Comparison of ENCODE assay signal across 1 cellular context in the genomic region with DNA sequence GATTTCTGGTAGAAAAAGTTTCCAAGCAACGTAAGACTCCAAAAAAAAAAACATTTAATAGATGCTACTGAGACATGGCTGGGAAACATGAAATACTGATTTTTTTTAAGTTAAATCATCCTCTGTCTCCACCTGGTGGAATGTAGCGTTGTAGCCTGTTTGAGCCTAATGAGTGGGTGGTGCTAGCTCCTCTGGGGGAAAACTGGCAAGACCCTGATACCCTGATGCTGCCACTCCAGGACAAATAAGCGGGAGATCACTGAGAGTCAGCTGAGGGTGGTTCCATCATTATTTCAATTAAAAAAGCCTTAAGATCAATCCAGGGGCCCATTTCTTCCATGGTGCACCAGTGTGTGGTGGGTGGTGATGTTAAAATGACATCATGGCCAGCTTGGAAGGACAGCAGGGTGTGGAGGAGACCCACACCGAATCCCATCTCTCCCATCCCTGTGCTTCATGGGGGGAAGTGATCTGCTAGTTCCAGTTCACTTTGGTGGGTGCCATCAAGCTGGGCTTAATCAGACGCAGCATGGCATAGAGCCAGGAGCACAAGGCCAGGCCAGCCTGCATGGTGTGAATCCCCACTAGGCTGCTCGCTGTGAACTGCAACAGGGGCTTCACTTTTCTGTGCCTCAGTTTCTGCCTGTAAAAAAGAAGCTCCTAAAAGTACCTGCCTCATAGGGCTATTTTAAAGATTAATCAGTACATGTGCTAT.
A peak's percentile ranks its signal among the peaks of the same experiment; 100 is the strongest.
TF ChIP-seq lines count a peak whose summit lies in the region.

No MANE protein-coding gene starts in this region.

TF ChIP-seq in HepG2, 621 proteins besides CTCF, POLR2A, EP300 and RAD21:
- no peak for TF ChIP-seq ZNF451 (CRISPR knock-in tag; IDR thresholded peaks at IDR 0.05)
- TF ChIP-seq HOXA3 (CRISPR knock-in tag; IDR thresholded peaks at IDR 0.05): no peak
- TF ChIP-seq, protein P1, sequence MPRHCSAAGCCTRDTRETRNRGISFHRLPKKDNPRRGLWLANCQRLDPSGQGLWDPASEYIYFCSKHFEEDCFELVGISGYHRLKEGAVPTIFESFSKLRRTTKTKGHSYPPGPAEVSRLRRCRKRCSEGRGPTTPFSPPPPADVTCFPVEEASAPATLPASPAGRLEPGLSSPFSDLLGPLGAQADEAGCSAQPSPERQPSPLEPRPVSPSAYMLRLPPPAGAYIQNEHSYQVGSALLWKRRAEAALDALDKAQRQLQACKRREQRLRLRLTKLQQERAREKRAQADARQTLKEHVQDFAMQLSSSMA (CRISPR knock-in tag; IDR thresholded peaks at IDR 0.05): no peak
- TF ChIP-seq HNRNPUL1 (IDR thresholded peaks at IDR 0.05; ENCODE audit: low read depth, low read length): no peak
- TF ChIP-seq ZNF614 (CRISPR knock-in tag; IDR thresholded peaks at IDR 0.05; ENCODE audit: borderline replicate concordance): no peak
- no peak for TF ChIP-seq ZNF790 (CRISPR knock-in tag; IDR thresholded peaks at IDR 0.05; ENCODE audit: borderline replicate concordance)
- TF ChIP-seq, protein P2, sequence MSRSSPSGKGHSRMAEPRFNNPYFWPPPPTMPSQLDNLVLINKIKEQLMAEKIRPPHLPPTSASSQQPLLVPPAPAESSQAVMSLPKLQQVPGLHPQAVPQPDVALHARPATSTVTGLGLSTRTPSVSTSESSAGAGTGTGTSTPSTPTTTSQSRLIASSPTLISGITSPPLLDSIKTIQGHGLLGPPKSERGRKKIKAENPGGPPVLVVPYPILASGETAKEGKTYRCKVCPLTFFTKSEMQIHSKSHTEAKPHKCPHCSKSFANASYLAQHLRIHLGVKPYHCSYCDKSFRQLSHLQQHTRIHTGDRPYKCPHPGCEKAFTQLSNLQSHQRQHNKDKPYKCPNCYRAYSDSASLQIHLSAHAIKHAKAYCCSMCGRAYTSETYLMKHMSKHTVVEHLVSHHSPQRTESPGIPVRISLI (CRISPR knock-in tag; IDR thresholded peaks at IDR 0.05; ENCODE audit: borderline replicate concordance): 0 out of 2 replicates have a peak, but pooled peaks have one; percentile 50
- no peak for TF ChIP-seq MTA3 (CRISPR knock-in tag; IDR thresholded peaks at IDR 0.05)
- TF ChIP-seq HHEX (CRISPR knock-in tag; IDR thresholded peaks at IDR 0.05): no peak
- no peak for TF ChIP-seq ZNF709 (CRISPR knock-in tag; IDR thresholded peaks at IDR 0.05)
- TF ChIP-seq, protein P3, sequence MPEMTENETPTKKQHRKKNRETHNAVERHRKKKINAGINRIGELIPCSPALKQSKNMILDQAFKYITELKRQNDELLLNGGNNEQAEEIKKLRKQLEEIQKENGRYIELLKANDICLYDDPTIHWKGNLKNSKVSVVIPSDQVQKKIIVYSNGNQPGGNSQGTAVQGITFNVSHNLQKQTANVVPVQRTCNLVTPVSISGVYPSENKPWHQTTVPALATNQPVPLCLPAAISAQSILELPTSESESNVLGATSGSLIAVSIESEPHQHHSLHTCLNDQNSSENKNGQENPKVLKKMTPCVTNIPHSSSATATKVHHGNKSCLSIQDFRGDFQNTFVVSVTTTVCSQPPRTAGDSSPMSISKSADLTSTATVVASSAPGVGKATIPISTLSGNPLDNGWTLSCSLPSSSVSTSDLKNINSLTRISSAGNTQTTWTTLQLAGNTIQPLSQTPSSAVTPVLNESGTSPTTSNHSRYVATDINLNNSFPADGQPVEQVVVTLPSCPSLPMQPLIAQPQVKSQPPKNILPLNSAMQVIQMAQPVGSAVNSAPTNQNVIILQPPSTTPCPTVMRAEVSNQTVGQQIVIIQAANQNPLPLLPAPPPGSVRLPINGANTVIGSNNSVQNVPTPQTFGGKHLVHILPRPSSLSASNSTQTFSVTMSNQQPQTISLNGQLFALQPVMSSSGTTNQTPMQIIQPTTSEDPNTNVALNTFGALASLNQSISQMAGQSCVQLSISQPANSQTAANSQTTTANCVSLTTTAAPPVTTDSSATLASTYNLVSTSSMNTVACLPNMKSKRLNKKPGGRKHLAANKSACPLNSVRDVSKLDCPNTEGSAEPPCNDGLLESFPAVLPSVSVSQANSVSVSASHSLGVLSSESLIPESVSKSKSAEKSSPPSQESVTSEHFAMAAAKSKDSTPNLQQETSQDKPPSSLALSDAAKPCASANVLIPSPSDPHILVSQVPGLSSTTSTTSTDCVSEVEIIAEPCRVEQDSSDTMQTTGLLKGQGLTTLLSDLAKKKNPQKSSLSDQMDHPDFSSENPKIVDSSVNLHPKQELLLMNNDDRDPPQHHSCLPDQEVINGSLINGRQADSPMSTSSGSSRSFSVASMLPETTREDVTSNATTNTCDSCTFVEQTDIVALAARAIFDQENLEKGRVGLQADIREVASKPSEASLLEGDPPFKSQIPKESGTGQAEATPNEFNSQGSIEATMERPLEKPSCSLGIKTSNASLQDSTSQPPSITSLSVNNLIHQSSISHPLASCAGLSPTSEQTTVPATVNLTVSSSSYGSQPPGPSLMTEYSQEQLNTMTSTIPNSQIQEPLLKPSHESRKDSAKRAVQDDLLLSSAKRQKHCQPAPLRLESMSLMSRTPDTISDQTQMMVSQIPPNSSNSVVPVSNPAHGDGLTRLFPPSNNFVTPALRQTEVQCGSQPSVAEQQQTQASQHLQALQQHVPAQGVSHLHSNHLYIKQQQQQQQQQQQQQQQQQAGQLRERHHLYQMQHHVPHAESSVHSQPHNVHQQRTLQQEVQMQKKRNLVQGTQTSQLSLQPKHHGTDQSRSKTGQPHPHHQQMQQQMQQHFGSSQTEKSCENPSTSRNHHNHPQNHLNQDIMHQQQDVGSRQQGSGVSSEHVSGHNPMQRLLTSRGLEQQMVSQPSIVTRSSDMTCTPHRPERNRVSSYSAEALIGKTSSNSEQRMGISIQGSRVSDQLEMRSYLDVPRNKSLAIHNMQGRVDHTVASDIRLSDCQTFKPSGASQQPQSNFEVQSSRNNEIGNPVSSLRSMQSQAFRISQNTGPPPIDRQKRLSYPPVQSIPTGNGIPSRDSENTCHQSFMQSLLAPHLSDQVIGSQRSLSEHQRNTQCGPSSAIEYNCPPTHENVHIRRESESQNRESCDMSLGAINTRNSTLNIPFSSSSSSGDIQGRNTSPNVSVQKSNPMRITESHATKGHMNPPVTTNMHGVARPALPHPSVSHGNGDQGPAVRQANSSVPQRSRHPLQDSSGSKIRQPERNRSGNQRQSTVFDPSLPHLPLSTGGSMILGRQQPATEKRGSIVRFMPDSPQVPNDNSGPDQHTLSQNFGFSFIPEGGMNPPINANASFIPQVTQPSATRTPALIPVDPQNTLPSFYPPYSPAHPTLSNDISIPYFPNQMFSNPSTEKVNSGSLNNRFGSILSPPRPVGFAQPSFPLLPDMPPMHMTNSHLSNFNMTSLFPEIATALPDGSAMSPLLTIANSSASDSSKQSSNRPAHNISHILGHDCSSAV (CRISPR knock-in tag; IDR thresholded peaks at IDR 0.05; ENCODE audit: borderline replicate concordance): no peak
- no peak for TF ChIP-seq PCBP2 (optimal IDR thresholded peaks at IDR 0.05; ENCODE audit: low read depth, low read length, poor library complexity, severe bottlenecking)
- no peak for TF ChIP-seq CREM (IDR thresholded peaks at IDR 0.05)
- TF ChIP-seq CREM (CRISPR knock-in tag; IDR thresholded peaks at IDR 0.05): no peak
- 0 out of 2 replicates have a peak, but pooled peaks have one; percentile 7 for TF ChIP-seq ATF7 (IDR thresholded peaks at IDR 0.05)
- TF ChIP-seq ATF7 (CRISPR knock-in tag; IDR thresholded peaks at IDR 0.05): no peak
- TF ChIP-seq SMC3 (IDR thresholded peaks at IDR 0.05; ENCODE audit: low read length): peak; percentile 68
- TF ChIP-seq, protein P4, sequence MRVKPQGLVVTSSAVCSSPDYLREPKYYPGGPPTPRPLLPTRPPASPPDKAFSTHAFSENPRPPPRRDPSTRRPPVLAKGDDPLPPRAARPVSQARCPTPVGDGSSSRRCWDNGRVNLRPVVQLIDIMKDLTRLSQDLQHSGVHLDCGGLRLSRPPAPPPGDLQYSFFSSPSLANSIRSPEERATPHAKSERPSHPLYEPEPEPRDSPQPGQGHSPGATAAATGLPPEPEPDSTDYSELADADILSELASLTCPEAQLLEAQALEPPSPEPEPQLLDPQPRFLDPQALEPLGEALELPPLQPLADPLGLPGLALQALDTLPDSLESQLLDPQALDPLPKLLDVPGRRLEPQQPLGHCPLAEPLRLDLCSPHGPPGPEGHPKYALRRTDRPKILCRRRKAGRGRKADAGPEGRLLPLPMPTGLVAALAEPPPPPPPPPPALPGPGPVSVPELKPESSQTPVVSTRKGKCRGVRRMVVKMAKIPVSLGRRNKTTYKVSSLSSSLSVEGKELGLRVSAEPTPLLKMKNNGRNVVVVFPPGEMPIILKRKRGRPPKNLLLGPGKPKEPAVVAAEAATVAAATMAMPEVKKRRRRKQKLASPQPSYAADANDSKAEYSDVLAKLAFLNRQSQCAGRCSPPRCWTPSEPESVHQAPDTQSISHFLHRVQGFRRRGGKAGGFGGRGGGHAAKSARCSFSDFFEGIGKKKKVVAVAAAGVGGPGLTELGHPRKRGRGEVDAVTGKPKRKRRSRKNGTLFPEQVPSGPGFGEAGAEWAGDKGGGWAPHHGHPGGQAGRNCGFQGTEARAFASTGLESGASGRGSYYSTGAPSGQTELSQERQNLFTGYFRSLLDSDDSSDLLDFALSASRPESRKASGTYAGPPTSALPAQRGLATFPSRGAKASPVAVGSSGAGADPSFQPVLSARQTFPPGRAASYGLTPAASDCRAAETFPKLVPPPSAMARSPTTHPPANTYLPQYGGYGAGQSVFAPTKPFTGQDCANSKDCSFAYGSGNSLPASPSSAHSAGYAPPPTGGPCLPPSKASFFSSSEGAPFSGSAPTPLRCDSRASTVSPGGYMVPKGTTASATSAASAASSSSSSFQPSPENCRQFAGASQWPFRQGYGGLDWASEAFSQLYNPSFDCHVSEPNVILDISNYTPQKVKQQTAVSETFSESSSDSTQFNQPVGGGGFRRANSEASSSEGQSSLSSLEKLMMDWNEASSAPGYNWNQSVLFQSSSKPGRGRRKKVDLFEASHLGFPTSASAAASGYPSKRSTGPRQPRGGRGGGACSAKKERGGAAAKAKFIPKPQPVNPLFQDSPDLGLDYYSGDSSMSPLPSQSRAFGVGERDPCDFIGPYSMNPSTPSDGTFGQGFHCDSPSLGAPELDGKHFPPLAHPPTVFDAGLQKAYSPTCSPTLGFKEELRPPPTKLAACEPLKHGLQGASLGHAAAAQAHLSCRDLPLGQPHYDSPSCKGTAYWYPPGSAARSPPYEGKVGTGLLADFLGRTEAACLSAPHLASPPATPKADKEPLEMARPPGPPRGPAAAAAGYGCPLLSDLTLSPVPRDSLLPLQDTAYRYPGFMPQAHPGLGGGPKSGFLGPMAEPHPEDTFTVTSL (CRISPR knock-in tag; IDR thresholded peaks at IDR 0.05; ENCODE audit: borderline replicate concordance): no peak
- no peak for TF ChIP-seq ZSCAN31 (CRISPR knock-in tag; IDR thresholded peaks at IDR 0.05; ENCODE audit: low read depth)
- TF ChIP-seq, protein P5, sequence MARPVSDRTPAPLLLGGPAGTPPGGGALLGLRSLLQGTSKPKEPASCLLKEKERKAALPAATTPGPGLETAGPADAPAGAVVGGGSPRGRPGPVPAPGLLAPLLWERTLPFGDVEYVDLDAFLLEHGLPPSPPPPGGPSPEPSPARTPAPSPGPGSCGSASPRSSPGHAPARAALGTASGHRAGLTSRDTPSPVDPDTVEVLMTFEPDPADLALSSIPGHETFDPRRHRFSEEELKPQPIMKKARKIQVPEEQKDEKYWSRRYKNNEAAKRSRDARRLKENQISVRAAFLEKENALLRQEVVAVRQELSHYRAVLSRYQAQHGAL (CRISPR knock-in tag; IDR thresholded peaks at IDR 0.05; ENCODE audit: not compliant biosample characterization): no peak
- no peak for TF ChIP-seq ZNF577 (CRISPR knock-in tag; IDR thresholded peaks at IDR 0.05; ENCODE audit: borderline replicate concordance, low read depth)
- no peak for TF ChIP-seq ZFY (CRISPR knock-in tag; IDR thresholded peaks at IDR 0.05)
- TF ChIP-seq ZNF720 (CRISPR knock-in tag; IDR thresholded peaks at IDR 0.05): no peak
- TF ChIP-seq, protein P6, sequence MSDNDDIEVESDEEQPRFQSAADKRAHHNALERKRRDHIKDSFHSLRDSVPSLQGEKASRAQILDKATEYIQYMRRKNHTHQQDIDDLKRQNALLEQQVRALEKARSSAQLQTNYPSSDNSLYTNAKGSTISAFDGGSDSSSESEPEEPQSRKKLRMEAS (IDR thresholded peaks at IDR 0.05): no peak
- TF ChIP-seq SETDB1 (CRISPR knock-in tag; IDR thresholded peaks at IDR 0.05; ENCODE audit: borderline replicate concordance): no peak
- no peak for TF ChIP-seq ZNF136 (CRISPR knock-in tag; IDR thresholded peaks at IDR 0.05; ENCODE audit: low read depth)
- no peak for TF ChIP-seq ZC3H13 (CRISPR knock-in tag; IDR thresholded peaks at IDR 0.05)
- peak; percentile 77 for TF ChIP-seq STAG1 (CRISPR knock-in tag; IDR thresholded peaks at IDR 0.05)
- no peak for TF ChIP-seq GLI4 (CRISPR knock-in tag; IDR thresholded peaks at IDR 0.05; ENCODE audit: borderline replicate concordance)
- TF ChIP-seq STAT5B (CRISPR knock-in tag; IDR thresholded peaks at IDR 0.05): no peak
